ENCODE assay signal across 8 cellular contexts in the genomic region with DNA sequence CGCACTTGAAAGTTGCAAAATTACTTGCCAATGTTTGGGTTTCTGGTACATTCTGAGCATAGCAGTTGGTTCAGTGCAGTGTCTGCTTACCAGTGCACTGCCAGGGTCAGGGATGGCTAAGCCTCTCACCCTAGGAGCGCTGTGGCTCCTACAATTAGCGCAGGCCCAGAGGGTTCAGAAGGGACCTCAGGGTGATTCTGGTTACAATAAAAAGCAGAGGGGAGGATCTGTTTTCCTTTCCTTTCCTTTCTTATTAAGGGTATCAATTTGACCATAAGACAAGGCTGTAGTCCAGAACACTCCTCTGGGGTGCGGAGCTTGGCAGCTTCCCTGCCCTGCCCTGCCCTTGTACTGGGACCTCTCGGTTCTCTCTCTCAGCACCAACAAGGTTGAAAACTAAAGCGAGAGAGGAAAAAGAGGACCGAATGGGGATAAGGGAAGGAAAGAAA. TPM values are rescaled to one million over a fixed set of nuclear protein-coding genes. Genes with fewer than 3 reads are reported as not detected.
DNase-seq lines count a peak whose midpoint lies in the region; ATAC-seq and TF ChIP-seq lines count a peak whose summit lies in the region.
"Had no signal": no experiment of that assay in that cellular context is flagged by ENCODE, and none has a peak within 500 bp of the region (broad histone marks: within the 10 kb centered on the region; RNA-seq: fewer than 3 reads in every experiment).

No MANE protein-coding gene starts in this region.

- intact Hi-C loops in transverse colon (cut with DNase I; ENCODE audit: low total_unique reads): no loop called here

- TF ChIP-seq POLR2A in transverse colon (IDR thresholded peaks at IDR 0.05): no peak

- H3K9ac ChIP-seq in SK-N-MC (ENCODE audit: insufficient read length): peak overlapping the region; percentile 86

- DNase-seq in SK-N-MC (ENCODE audit: low read depth, low spot score) (no peak), fibroblast of gingiva (ENCODE audit: low read depth) (peak; percentile 51), transverse colon (no peak), DMS79 treated with DMSO at 0.1 percent for 48 hours (lab: John Stamatoyannopoulos, UW) (no peak)
- DNase-seq in stimulated activated CD4-positive, alpha-beta T cell treated with anti-CD3 and anti-CD28 coated beads, Interleukin-4, amount 100 ng/mL, for 24 hours: no peak
- DNase-seq: central memory CD4-positive, alpha-beta T cell had no signal

- TF ChIP-seq CTCF in transverse colon (IDR thresholded peaks at IDR 0.05): no peak

- 34 to 45% methylated on average over 3 to 7 of the region's 7 CpGs for WGBS in transverse colon (ENCODE audit: low coverage in 1 of 2), 2 donors

- H3K27ac ChIP-seq in SK-N-MC: peak overlapping the region; percentile 82
- peak overlapping the region; percentile 72 for H3K27ac ChIP-seq in muscle layer of duodenum (ENCODE audit: low read length)
- H3K27ac ChIP-seq in transverse colon: peak overlapping the region; percentile 9 to 91 (median 53)

- peaks cover 6 to 43% of the 10 kb centered on the region in 2 donors for H3K4me1 ChIP-seq in muscle layer of duodenum (ENCODE audit: control insufficient read depth in 1 of 2, insufficient read depth in 2 of 2, low read length in 2 of 2)
- peaks cover 5 to 51% (median 32%) of the 10 kb centered on the region in 4 donors for H3K4me1 ChIP-seq in transverse colon

- ATAC-seq in HG03565 (IDR thresholded peaks at IDR 0.05; ENCODE audit: unreplicated experiment): no peak

- H3K36me3 ChIP-seq in SK-N-MC (ENCODE audit: insufficient read depth, low read length): peaks cover 49% of the 10 kb centered on the region
- H3K36me3 ChIP-seq in muscle layer of duodenum (ENCODE audit: control insufficient read depth in 1 of 2, insufficient read depth in 2 of 2, low read length in 2 of 2): no peaks in the 10 kb centered on the region
- no peaks in the 10 kb centered on the region for H3K36me3 ChIP-seq in transverse colon

- TF ChIP-seq EP300 in transverse colon (IDR thresholded peaks at IDR 0.05; ENCODE audit: low read depth): no peak

- H3K9me3 ChIP-seq in SK-N-MC (ENCODE audit: low read depth, low read length) (no peaks in the 10 kb centered on the region), muscle layer of duodenum (ENCODE audit: control insufficient read depth in 1 of 2, low read length in 2 of 2) (no peaks in the 10 kb centered on the region), transverse colon (no peaks in the 10 kb centered on the region)

- H3K4me3 ChIP-seq in SK-N-MC (peak overlapping the region; percentile 90), muscle layer of duodenum (ENCODE audit: low read depth in 1 of 2, low read length in 2 of 2) (peak overlapping the region; percentile 51 to 82), transverse colon (peak overlapping the region in 3 of 4 donors; percentile 38 to 66 (median 47))

- in situ Hi-C loops in transverse colon (cut with MboI; ENCODE audit: low pct_ligation_motif_present in 1 of 4, low pct_unique_long_range_greater_than_20kb in 1 of 4, low sequenced_read_pairs in 3 of 4): loop anchor here in 3 of 4 donors (25.0 kb wide), 1 partner anchor 799 kb away; no protein-coding TSS in a partner anchor

- H3K27me3 ChIP-seq in muscle layer of duodenum (ENCODE audit: low read depth, low read length): peaks cover 14% of the 10 kb centered on the region
- peaks cover 88% of the 10 kb centered on the region for H3K27me3 ChIP-seq in transverse colon

RNA-seq across cellular contexts. Expression of a gene that starts 2.6 kb away (rescaled TPM):
- 10 to 100 TPM; 12.2 to 74.4 (median 22.7) TPM for total RNA-seq in transverse colon
